8 cellular contexts compared by ENCODE assay signal in the genomic region with DNA sequence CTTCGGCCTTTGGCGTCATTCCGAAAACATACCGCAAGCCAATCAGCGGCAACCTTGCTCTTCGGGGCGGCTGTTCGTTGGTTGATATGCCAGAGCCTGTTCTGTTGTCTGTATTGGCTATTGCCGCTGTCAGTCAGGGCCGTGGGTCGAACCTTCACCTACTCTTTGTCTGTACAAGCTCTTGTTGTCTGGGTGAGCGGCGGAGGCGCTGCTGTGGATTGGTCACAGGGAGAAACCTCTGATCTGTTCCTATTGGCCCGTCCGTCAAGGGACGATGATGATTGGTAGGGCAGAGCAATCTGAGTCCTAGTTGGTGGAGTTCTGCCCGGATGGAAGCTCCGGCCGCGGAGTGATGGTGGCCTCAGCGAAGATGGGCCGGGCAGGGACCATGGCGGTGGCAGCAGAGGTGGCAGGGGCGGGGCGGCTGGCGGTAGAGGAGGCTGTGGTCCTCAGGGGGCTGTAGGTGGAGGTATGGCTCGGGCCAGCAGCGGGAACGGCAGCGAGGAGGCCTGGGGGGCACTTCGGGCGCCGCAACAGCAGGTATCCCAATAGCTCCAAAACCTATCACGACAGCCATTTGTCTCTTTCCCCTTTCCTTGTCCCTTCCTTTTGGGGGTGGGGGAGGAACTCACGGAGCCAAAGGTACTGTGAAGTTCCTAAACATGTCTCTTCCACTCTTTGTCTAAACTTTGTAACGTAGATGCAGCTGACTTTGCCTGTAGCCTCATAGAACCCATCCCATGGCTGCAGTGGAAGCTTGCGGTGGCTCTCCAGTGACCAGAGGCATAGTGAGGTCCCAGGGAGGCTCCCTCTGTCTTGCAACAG. TPM values are rescaled to one million over a fixed set of nuclear protein-coding genes. Genes with fewer than 3 reads are reported as not detected.
DNase-seq lines count a peak whose midpoint lies in the region; ATAC-seq lines count a peak whose summit lies in the region.

Gene WBP1, plus strand, starts transcription at position 307 of the 825 bp plus-strand sequence. Its CDS starts 165 bp downstream, at position 472.

- H3K4me3 ChIP-seq in CD8-positive, alpha-beta memory T cell (ENCODE audit: low read length): peak within 1 kb of the TSS; percentile 90
- H3K4me3 ChIP-seq in effector memory CD4-positive, alpha-beta T cell (ENCODE audit: insufficient read depth, low read depth, low read length, poor library complexity, severe bottlenecking): peak within 1 kb of the TSS; percentile 69

- H3K27ac ChIP-seq in CD8-positive, alpha-beta memory T cell (ENCODE audit: low read depth, low read length): peak within 1 kb of the TSS; percentile 94
- H3K27ac ChIP-seq in effector memory CD4-positive, alpha-beta T cell (ENCODE audit: insufficient read depth, low read length, poor library complexity, severe bottlenecking): peak within 1 kb of the TSS; percentile 99

- ATAC-seq in GM21360 (IDR thresholded peaks at IDR 0.05; ENCODE audit: unreplicated experiment): peak; percentile 78

- no peaks in the 10 kb centered on the region for H3K27me3 ChIP-seq in CD8-positive, alpha-beta memory T cell (ENCODE audit: insufficient read depth, low read length, poor library complexity, severe bottlenecking)
- H3K27me3 ChIP-seq in effector memory CD4-positive, alpha-beta T cell (replicated peaks; ENCODE audit: control insufficient read depth, insufficient read depth, low read length, poor library complexity, severe bottlenecking): no peaks in the 10 kb centered on the region

- H3K36me3 Mint-ChIP-seq in CD8-positive, alpha-beta memory T cell: peaks cover 0 to 44% (median 0%) of the 10 kb centered on the region in 3 donors

- peak within 1 kb of the TSS; percentile 91 to 100 (median 100) for H3K27ac Mint-ChIP-seq in CD8-positive, alpha-beta memory T cell

- H3K27me3 Mint-ChIP-seq in CD8-positive, alpha-beta memory T cell: peaks cover 0 to 2% of the 10 kb centered on the region in 2 donors

- POLR2A ChIA-PET in CD8-positive, alpha-beta memory T cell (lab: Charles Lee): interaction anchor here (0.6 to 3.8 kb wide), 13 partner anchors 9 to 721 kb away, joined by 3 to 54 read pairs (median 5); partner anchors contain the start of genes AUP1, C2orf81, CCDC142 and DQX1

- H3K9me3 ChIP-seq in CD8-positive, alpha-beta memory T cell (ENCODE audit: low read length): no peaks in the 10 kb centered on the region
- no peaks in the 10 kb centered on the region for H3K9me3 ChIP-seq in effector memory CD4-positive, alpha-beta T cell (ENCODE audit: control insufficient read depth, low read length)

- peaks cover 36% of the 10 kb centered on the region for H3K4me1 ChIP-seq in CD8-positive, alpha-beta memory T cell (ENCODE audit: insufficient read depth, low read length)
- H3K4me1 ChIP-seq in effector memory CD4-positive, alpha-beta T cell (ENCODE audit: control insufficient read depth, insufficient read depth, low read length, poor library complexity, severe bottlenecking): peaks cover 23% of the 10 kb centered on the region

- H3K9me3 Mint-ChIP-seq in CD8-positive, alpha-beta memory T cell: no peaks in the 10 kb centered on the region

- peak; percentile 97 to 100 (median 99) for DNase-seq in CD8-positive, alpha-beta memory T cell
- DNase-seq in HT1080 (ENCODE audit: low read depth) (peak; percentile 100), NOMO-1 treated with DMSO at 0.1 percent for 48 hours (lab: John Stamatoyannopoulos, UW; ENCODE audit: unreplicated experiment) (peak; percentile 100), lung microvascular endothelial cell (ENCODE audit: low read depth in 2 of 2) (peak; percentile 100)
- peak; percentile 97 to 99 for DNase-seq in activated CD8-positive, alpha-beta memory T cell treated with anti-CD3 and anti-CD28 coated beads for 4 hours (ENCODE audit: low read depth in 2 of 2)
- DNase-seq in effector memory CD4-positive, alpha-beta T cell: peak; percentile 98 to 100 (median 100)
- DNase-seq in stimulated activated CD4-positive, alpha-beta T cell treated with anti-CD3 and anti-CD28 coated beads, TNF-alpha, amount 100 ng/mL, for 48 hours (ENCODE audit: low read depth in 3 of 3): peak; percentile 95 to 99 (median 97)

- peaks cover 51 to 65% (median 62%) of the 10 kb centered on the region in 3 donors for H3K4me1 Mint-ChIP-seq in CD8-positive, alpha-beta memory T cell

- H3K4me3 Mint-ChIP-seq in CD8-positive, alpha-beta memory T cell: peak within 1 kb of the TSS; percentile 87 to 98 (median 92)

- CTCF ChIA-PET in CD8-positive, alpha-beta memory T cell (lab: Charles Lee): interaction anchor here (0.8 to 5.8 kb wide), 8 partner anchors 9 to 129 kb away, joined by 3 to 83 read pairs (median 4); partner anchors contain the start of genes CCDC142, MRPL53 and TTC31

- H3K36me3 ChIP-seq in CD8-positive, alpha-beta memory T cell (ENCODE audit: insufficient read depth, low read length): peaks cover 4% of the 10 kb centered on the region
- peaks cover 15% of the 10 kb centered on the region for H3K36me3 ChIP-seq in effector memory CD4-positive, alpha-beta T cell (ENCODE audit: control insufficient read depth, insufficient read depth, low read length)

RNA-seq across cellular contexts. Expression of gene WBP1, which starts in this region (rescaled TPM):
- 10 to 100 TPM; 31.2 to 31.6 TPM for total RNA-seq in CD8-positive, alpha-beta memory T cell
- polyA plus RNA-seq in CD8-positive, alpha-beta memory T cell: 37.0 TPM
- 31.0 and 47.8 TPM in 2 replicates for total RNA-seq in HT1080 (2014; rRNA removed; shearing (Covaris generic))
- 53.6 and 60.0 TPM in 2 replicates for polyA plus RNA-seq in HT1080 (2015; cell fraction: cytosol; rRNA removed)
- 102 and 134 TPM in 2 replicates for polyA plus RNA-seq in HT1080 (2015; cell fraction: nucleus; rRNA removed)
- total RNA-seq in lung microvascular endothelial cell: 40.3 and 47.6 TPM in 2 replicates

Comparison
In these comparisons a context has a peak if more than half of its experiments do, and no peak if none do; other contexts are left out.
1. Peak in every context shown above with its lines: DNase-seq, ATAC-seq, H3K4me3 ChIP-seq and H3K27ac ChIP-seq.